15 cellular contexts compared by ENCODE assay signal in genomic region chr2:37793004-37793403, GRCh38.
A peak's percentile ranks its signal among the peaks of the same experiment; 100 is the strongest.
DNase-seq lines count a peak whose midpoint lies in the region; ATAC-seq and TF ChIP-seq lines count a peak whose summit lies in the region.
"Had no signal": no experiment of that assay in that cellular context is flagged by ENCODE, and none has a peak within 500 bp of the region (broad histone marks: within the 10 kb centered on the region; RNA-seq: fewer than 3 reads in every experiment).

No MANE protein-coding gene starts in this region.

- TF ChIP-seq CTCF in mesothelial cell of epicardium (IDR thresholded peaks at IDR 0.05; ENCODE audit: unreplicated experiment) = no peak
- TF ChIP-seq CTCF in psoas muscle (IDR thresholded peaks at IDR 0.05) = no peak
- no peak for TF ChIP-seq CTCF in breast epithelium (IDR thresholded peaks at IDR 0.05)
- no peak for TF ChIP-seq CTCF in WTC11 (IDR thresholded peaks at IDR 0.05)
- no peak for TF ChIP-seq CTCF in vagina (IDR thresholded peaks at IDR 0.05)

- no peak overlapping the region for H3K4me3 Mint-ChIP-seq in mesothelial cell of epicardium
- no peak overlapping the region for H3K4me3 Mint-ChIP-seq in WTC11
- H3K4me3 Mint-ChIP-seq: CD8-positive, alpha-beta memory T cell had no signal

- H3K9me3 Mint-ChIP-seq in mesothelial cell of epicardium (peaks cover 37% of the 10 kb centered on the region), WTC11 (peaks cover 22% of the 10 kb centered on the region)

- H3K27me3 Mint-ChIP-seq in mesothelial cell of epicardium (ENCODE audit: low read depth) = no peaks in the 10 kb centered on the region
- H3K27me3 Mint-ChIP-seq in WTC11 (ENCODE audit: low read depth) = no peaks in the 10 kb centered on the region
- H3K27me3 Mint-ChIP-seq: CD8-positive, alpha-beta memory T cell had no signal

- intact Hi-C loops in psoas muscle (cut with DNase I) (no loop called here), breast epithelium (cut with DNase I; ENCODE audit: low total_unique reads) (no loop called here), vagina (cut with DNase I) (no loop called here)

- H3K4me3 ChIP-seq in psoas muscle (no peak overlapping the region), breast epithelium (no peak overlapping the region), vagina (no peak overlapping the region)
- H3K4me3 ChIP-seq: BLaER1, GM23248 had no signal

- DNase-seq in DMS79 (lab: John Stamatoyannopoulos, UW) = peak; percentile 19
- peak; percentile 35 for DNase-seq in MV-4-11 (lab: John Stamatoyannopoulos, UW)
- DNase-seq in mesothelial cell of epicardium (ENCODE audit: low spot score in 2 of 2, unreplicated experiment in 2 of 2) = no peak
- DNase-seq in psoas muscle = no peak
- no peak for DNase-seq in breast epithelium (ENCODE audit: low spot score in 2 of 2)
- no peak for DNase-seq in WTC11 (ENCODE audit: low spot score)
- DNase-seq in vagina (ENCODE audit: extremely low spot score in 2 of 2) = no peak
- DNase-seq: 8988T; AML-193; Caco-2; CD8-positive, alpha-beta memory T cell; GM23248; H7 had no signal

- POLR2A ChIA-PET in WTC11 (lab: Charles Lee) = interaction anchor here (0.5 kb wide), 1 partner anchor 17 kb away, joined by 3 read pairs; no protein-coding TSS in a partner anchor

- ATAC-seq in psoas muscle = no peak
- ATAC-seq in WTC11 = no peak
- ATAC-seq in GM18517 (IDR thresholded peaks at IDR 0.05; ENCODE audit: unreplicated experiment) = no peak

- TF ChIP-seq POLR2A in breast epithelium (IDR thresholded peaks at IDR 0.05) (no peak), vagina (IDR thresholded peaks at IDR 0.05) (no peak)

- H3K27ac Mint-ChIP-seq in mesothelial cell of epicardium (peak overlapping the region; percentile 58), WTC11 (no peak overlapping the region)
- H3K27ac Mint-ChIP-seq: CD8-positive, alpha-beta memory T cell had no signal

- H3K9me3 ChIP-seq in psoas muscle (peaks cover 10% of the 10 kb centered on the region), breast epithelium (peaks cover 0 to 8% of the 10 kb centered on the region in 2 donors), vagina (no peaks in the 10 kb centered on the region)

- H3K27me3 ChIP-seq in psoas muscle (ENCODE audit: insufficient read depth in 3 of 3, low read length in 2 of 3) (no peaks in the 10 kb centered on the region), breast epithelium (no peaks in the 10 kb centered on the region), vagina (no peaks in the 10 kb centered on the region)
- H3K27me3 ChIP-seq: BLaER1 had no signal

- H3K36me3 ChIP-seq in psoas muscle (ENCODE audit: insufficient read depth in 1 of 2, low read depth in 1 of 2) (no peaks in the 10 kb centered on the region), breast epithelium (no peaks in the 10 kb centered on the region), vagina (no peaks in the 10 kb centered on the region)
- H3K36me3 ChIP-seq: BLaER1 had no signal

- H3K27ac ChIP-seq in psoas muscle (peak overlapping the region; percentile 81), breast epithelium (no peak overlapping the region), vagina (no peak overlapping the region)
- H3K27ac ChIP-seq: BLaER1, GM23248 had no signal

- CTCF ChIA-PET in WTC11 (lab: Charles Lee) = no interaction called here

- peaks cover 69% of the 10 kb centered on the region for H3K4me1 Mint-ChIP-seq in mesothelial cell of epicardium
- H3K4me1 Mint-ChIP-seq in WTC11 = peaks cover 8% of the 10 kb centered on the region

- WGBS in psoas muscle, 3 donors = 98 to 100% (median 100%) methylated on average over 1 of the region's 1 CpG

- H3K36me3 Mint-ChIP-seq in mesothelial cell of epicardium (peaks cover 22% of the 10 kb centered on the region), WTC11 (peaks cover 17% of the 10 kb centered on the region)

- H3K4me1 ChIP-seq in psoas muscle (peaks cover 33% of the 10 kb centered on the region), breast epithelium (no peaks in the 10 kb centered on the region), vagina (peaks cover 6% of the 10 kb centered on the region)

TF ChIP-seq in WTC11, 78 proteins besides CTCF, POLR2A, EP300 and RAD21:
- TF ChIP-seq OVOL2 (CRISPR knock-in tag; IDR thresholded peaks at IDR 0.05; ENCODE audit: borderline replicate concordance) = no peak
- TF ChIP-seq ZNF423 (CRISPR knock-in tag; IDR thresholded peaks at IDR 0.05) = no peak
- TF ChIP-seq ATF2 (CRISPR knock-in tag; IDR thresholded peaks at IDR 0.05; ENCODE audit: borderline replicate concordance, low read depth) = no peak
- TF ChIP-seq, protein P1, sequence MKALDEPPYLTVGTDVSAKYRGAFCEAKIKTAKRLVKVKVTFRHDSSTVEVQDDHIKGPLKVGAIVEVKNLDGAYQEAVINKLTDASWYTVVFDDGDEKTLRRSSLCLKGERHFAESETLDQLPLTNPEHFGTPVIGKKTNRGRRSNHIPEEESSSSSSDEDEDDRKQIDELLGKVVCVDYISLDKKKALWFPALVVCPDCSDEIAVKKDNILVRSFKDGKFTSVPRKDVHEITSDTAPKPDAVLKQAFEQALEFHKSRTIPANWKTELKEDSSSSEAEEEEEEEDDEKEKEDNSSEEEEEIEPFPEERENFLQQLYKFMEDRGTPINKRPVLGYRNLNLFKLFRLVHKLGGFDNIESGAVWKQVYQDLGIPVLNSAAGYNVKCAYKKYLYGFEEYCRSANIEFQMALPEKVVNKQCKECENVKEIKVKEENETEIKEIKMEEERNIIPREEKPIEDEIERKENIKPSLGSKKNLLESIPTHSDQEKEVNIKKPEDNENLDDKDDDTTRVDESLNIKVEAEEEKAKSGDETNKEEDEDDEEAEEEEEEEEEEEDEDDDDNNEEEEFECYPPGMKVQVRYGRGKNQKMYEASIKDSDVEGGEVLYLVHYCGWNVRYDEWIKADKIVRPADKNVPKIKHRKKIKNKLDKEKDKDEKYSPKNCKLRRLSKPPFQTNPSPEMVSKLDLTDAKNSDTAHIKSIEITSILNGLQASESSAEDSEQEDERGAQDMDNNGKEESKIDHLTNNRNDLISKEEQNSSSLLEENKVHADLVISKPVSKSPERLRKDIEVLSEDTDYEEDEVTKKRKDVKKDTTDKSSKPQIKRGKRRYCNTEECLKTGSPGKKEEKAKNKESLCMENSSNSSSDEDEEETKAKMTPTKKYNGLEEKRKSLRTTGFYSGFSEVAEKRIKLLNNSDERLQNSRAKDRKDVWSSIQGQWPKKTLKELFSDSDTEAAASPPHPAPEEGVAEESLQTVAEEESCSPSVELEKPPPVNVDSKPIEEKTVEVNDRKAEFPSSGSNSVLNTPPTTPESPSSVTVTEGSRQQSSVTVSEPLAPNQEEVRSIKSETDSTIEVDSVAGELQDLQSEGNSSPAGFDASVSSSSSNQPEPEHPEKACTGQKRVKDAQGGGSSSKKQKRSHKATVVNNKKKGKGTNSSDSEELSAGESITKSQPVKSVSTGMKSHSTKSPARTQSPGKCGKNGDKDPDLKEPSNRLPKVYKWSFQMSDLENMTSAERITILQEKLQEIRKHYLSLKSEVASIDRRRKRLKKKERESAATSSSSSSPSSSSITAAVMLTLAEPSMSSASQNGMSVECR (CRISPR knock-in tag; IDR thresholded peaks at IDR 0.05; ENCODE audit: borderline replicate concordance) = no peak
- TF ChIP-seq NR1H2 (CRISPR knock-in tag; IDR thresholded peaks at IDR 0.05) = no peak
- no peak for TF ChIP-seq KAT7 (CRISPR knock-in tag; IDR thresholded peaks at IDR 0.05; ENCODE audit: borderline replicate concordance)
- no peak for TF ChIP-seq CREM (CRISPR knock-in tag; IDR thresholded peaks at IDR 0.05)
- no peak for TF ChIP-seq ZSCAN18 (CRISPR knock-in tag; IDR thresholded peaks at IDR 0.05)
- no peak for TF ChIP-seq SOX15 (CRISPR knock-in tag; IDR thresholded peaks at IDR 0.05)
- TF ChIP-seq ZNF121 (CRISPR knock-in tag; IDR thresholded peaks at IDR 0.05) = no peak
- no peak for TF ChIP-seq FOXJ3 (CRISPR knock-in tag; IDR thresholded peaks at IDR 0.05; ENCODE audit: borderline replicate concordance)
- no peak for TF ChIP-seq NFE2L1 (CRISPR knock-in tag; IDR thresholded peaks at IDR 0.05)
TF ChIP-seq in WTC11: peak in this region for 0.

Comparison
In these comparisons a context has a peak if more than half of its experiments do, and no peak if none do; other contexts are left out.
1. DNase-seq: peak in DMS79 (single experiment) and MV-4-11 (single experiment); none in mesothelial cell of epicardium (0 of 2), psoas muscle (0 of 2), breast epithelium (0 of 2), WTC11 (single experiment) and vagina (0 of 2).